1 cellular context compared by ENCODE assay signal in genomic region chrX:107718156-107718621, GRCh38.
TF ChIP-seq lines count a peak whose summit lies in the region.

No MANE protein-coding gene starts in this region.

TF ChIP-seq in HEK293, 187 proteins besides CTCF, POLR2A, EP300 and RAD21 (continued from another document and continues in another):
- TF ChIP-seq PRDM10 (tag by site-specific recombination; IDR thresholded peaks at IDR 0.05) (peak; percentile 66; the same call in 1 of the 2 replicates), ZNF658 (tag by site-specific recombination; IDR thresholded peaks at IDR 0.05) (no peak), KLF9 (tag by site-specific recombination; IDR thresholded peaks at IDR 0.05; ENCODE audit: low read depth) (no peak), ZNF768 (tag by site-specific recombination; IDR thresholded peaks at IDR 0.05) (no peak), ZNF362 (tag by site-specific recombination; IDR thresholded peaks at IDR 0.05) (no peak), ZNF785 (tag by site-specific recombination; IDR thresholded peaks at IDR 0.05) (no peak), ZXDB (tag by site-specific recombination; IDR thresholded peaks at IDR 0.05) (no peak), KLF10 (tag by site-specific recombination; IDR thresholded peaks at IDR 0.05) (0 out of 2 replicates have a peak, but pooled peaks have one; percentile 33), ZFP37 (tag by site-specific recombination; IDR thresholded peaks at IDR 0.05) (no peak), ZBTB6 (tag by site-specific recombination; IDR thresholded peaks at IDR 0.05) (no peak), ZNF280D (tag by site-specific recombination; IDR thresholded peaks at IDR 0.05) (no peak), ZNF132 (tag by site-specific recombination; IDR thresholded peaks at IDR 0.05; ENCODE audit: borderline replicate concordance) (no peak), ZNF629 (tag by site-specific recombination; IDR thresholded peaks at IDR 0.05) (0 out of 2 replicates have a peak, but pooled peaks have one; percentile 27), ZNF184 (tag by site-specific recombination; IDR thresholded peaks at IDR 0.05) (no peak), INSM2 (tag by site-specific recombination; IDR thresholded peaks at IDR 0.05) (no peak), ZNF747 (tag by site-specific recombination; IDR thresholded peaks at IDR 0.05) (no peak), ZNF843 (tag by site-specific recombination; IDR thresholded peaks at IDR 0.05) (no peak), KLF8 (tag by site-specific recombination; IDR thresholded peaks at IDR 0.05) (no peak), ZNF561 (tag by site-specific recombination; IDR thresholded peaks at IDR 0.05; ENCODE audit: borderline replicate concordance) (no peak), TCF7L2 (IDR thresholded peaks at IDR 0.05; ENCODE audit: borderline replicate concordance, low read depth, low read length) (no peak), ZBTB11 (tag by site-specific recombination; conservative IDR thresholded peaks at IDR 0.05; ENCODE audit: low read depth) (no peak), ZNF580 (tag by site-specific recombination; IDR thresholded peaks at IDR 0.05) (no peak), ZSCAN4 (tag by site-specific recombination; IDR thresholded peaks at IDR 0.05) (0 out of 2 replicates have a peak, but pooled peaks have one; percentile 26), ZNF521 (tag by site-specific recombination; IDR thresholded peaks at IDR 0.05) (no peak), ZFP69B (tag by site-specific recombination; IDR thresholded peaks at IDR 0.05) (peak; percentile 74), ZNF24 (tag by site-specific recombination; IDR thresholded peaks at IDR 0.05) (no peak), ZBTB48 (tag by site-specific recombination; IDR thresholded peaks at IDR 0.05) (no peak), MZF1 (tag by site-specific recombination; IDR thresholded peaks at IDR 0.05; ENCODE audit: borderline replicate concordance) (no peak), ZSCAN23 (tag by site-specific recombination; IDR thresholded peaks at IDR 0.05) (no peak), ZNF776 (tag by site-specific recombination; IDR thresholded peaks at IDR 0.05; ENCODE audit: borderline replicate concordance) (no peak), REST (tag by site-specific recombination; IDR thresholded peaks at IDR 0.05) (no peak), ZNF76 (tag by site-specific recombination; IDR thresholded peaks at IDR 0.05; ENCODE audit: borderline replicate concordance, low read depth) (no peak), ZNF433 (tag by site-specific recombination; IDR thresholded peaks at IDR 0.05; ENCODE audit: low read depth) (no peak), ZNF148 (tag by site-specific recombination; IDR thresholded peaks at IDR 0.05; ENCODE audit: borderline replicate concordance) (no peak), ZNF530 (tag by site-specific recombination; IDR thresholded peaks at IDR 0.05; ENCODE audit: low read depth) (no peak), HOXD13 (CRISPR knock-in tag; IDR thresholded peaks at IDR 0.05; ENCODE audit: borderline replicate concordance) (no peak)
